Comparison of ENCODE assay signal across 11 cellular contexts in genomic region chr6:44217332-44218143, GRCh38. TPM values are rescaled to one million over a fixed set of nuclear protein-coding genes. Genes with fewer than 3 reads are reported as not detected.
DNase-seq lines count a peak whose midpoint lies in the region; ATAC-seq, FAIRE-seq and TF ChIP-seq lines count a peak whose summit lies in the region.
"Had no signal": no experiment of that assay in that cellular context is flagged by ENCODE, and none has a peak within 500 bp of the region (broad histone marks: within the 10 kb centered on the region; RNA-seq: fewer than 3 reads in every experiment).

No MANE protein-coding gene starts in this region.

- in situ Hi-C loops in HepG2 (cut with HindIII; ENCODE audit: extremely low pct_ligation_motif_present, low pct_unique_long_range_greater_than_20kb) = no loop called here

- no peak overlapping the region for H3K4me3 Mint-ChIP-seq in T-cell
- H3K4me3 Mint-ChIP-seq in endothelial cell (ENCODE audit: unreplicated experiment) = no peak overlapping the region
- H3K4me3 Mint-ChIP-seq in activated CD4-positive, alpha-beta T cell treated with anti-CD3 and anti-CD28 coated beads for 36 hours = no peak overlapping the region
- H3K4me3 Mint-ChIP-seq: activated T-cell treated with anti-CD3 and anti-CD28 coated beads, Interleukin-2, amount 50 U/mL, for 4 hours had no signal

- H3K27ac Mint-ChIP-seq in T-cell (no peak overlapping the region), endothelial cell (ENCODE audit: unreplicated experiment) (no peak overlapping the region)
- H3K27ac Mint-ChIP-seq in activated CD4-positive, alpha-beta T cell treated with anti-CD3 and anti-CD28 coated beads for 36 hours = no peak overlapping the region

- H3K4me1 ChIP-seq in breast epithelium (peaks cover 10 to 17% of the 10 kb centered on the region in 2 donors), HepG2 (ENCODE audit: insufficient read depth, low read length) (peaks cover 70% of the 10 kb centered on the region), tibial nerve (peaks cover 0 to 56% (median 18%) of the 10 kb centered on the region in 4 donors)

- no peak for TF ChIP-seq POLR2A in breast epithelium (IDR thresholded peaks at IDR 0.05)
- TF ChIP-seq POLR2A in HepG2 (IDR thresholded peaks at IDR 0.05; ENCODE audit: insufficient read depth in 1 of 2, low read depth in 2 of 2, low read length in 2 of 2) = no peak
- no peak for TF ChIP-seq POLR2A in tibial nerve (IDR thresholded peaks at IDR 0.05)

- no peaks in the 10 kb centered on the region for H4K20me1 ChIP-seq in HepG2 (ENCODE audit: insufficient read depth, low read length)

- peak; percentile 39 for FAIRE-seq in HepG2 (lab: Jason Lieb, UNC)
- FAIRE-seq: frontal cortex, RCC 7860 had no signal

- H3K9me3 ChIP-seq in breast epithelium (no peaks in the 10 kb centered on the region), HepG2 (ENCODE audit: low read length) (no peaks in the 10 kb centered on the region), tibial nerve (no peaks in the 10 kb centered on the region)

- H3K9me3 Mint-ChIP-seq in T-cell (no peaks in the 10 kb centered on the region), endothelial cell (ENCODE audit: unreplicated experiment) (no peaks in the 10 kb centered on the region)
- no peaks in the 10 kb centered on the region for H3K9me3 Mint-ChIP-seq in activated CD4-positive, alpha-beta T cell treated with anti-CD3 and anti-CD28 coated beads for 36 hours (ENCODE audit: low read depth)
- H3K9me3 Mint-ChIP-seq: activated T-cell treated with anti-CD3 and anti-CD28 coated beads, Interleukin-2, amount 50 U/mL, for 4 hours had no signal

- H3K27me3 Mint-ChIP-seq in T-cell (peaks cover 0 to 17% of the 10 kb centered on the region in 2 donors), endothelial cell (ENCODE audit: unreplicated experiment) (peaks cover 4% of the 10 kb centered on the region)
- peaks cover 3% of the 10 kb centered on the region for H3K27me3 Mint-ChIP-seq in activated CD4-positive, alpha-beta T cell treated with anti-CD3 and anti-CD28 coated beads for 36 hours

- no TSS peak for BruUV-seq in HepG2 (replicated peaks; lab: Mats Ljungman, UMichigan)

- peak overlapping the region; percentile 82 for H3K4me2 ChIP-seq in HepG2 (ENCODE audit: low read depth, low read length)

- TF ChIP-seq RAD21 in Ishikawa (IDR thresholded peaks at IDR 0.05; ENCODE audit: low read depth) (peak; percentile 2; the same call in 1 of the 2 replicates), HepG2 (CRISPR knock-in tag; IDR thresholded peaks at IDR 0.05) (no peak)

- H2AFZ ChIP-seq in HepG2 (ENCODE audit: low read length) = no peak overlapping the region

- TF ChIP-seq EP300 in Ishikawa (IDR thresholded peaks at IDR 0.05; ENCODE audit: borderline replicate concordance) = peak; percentile 91
- TF ChIP-seq EP300 in HepG2 (IDR thresholded peaks at IDR 0.05; ENCODE audit: low read depth in 2 of 2, low read length in 2 of 2) = no peak
- TF ChIP-seq EP300 in HepG2 (CRISPR knock-in tag; IDR thresholded peaks at IDR 0.05; ENCODE audit: borderline replicate concordance) = 0 out of 2 replicates have a peak, but pooled peaks have one; percentile 41
- TF ChIP-seq EP300 in tibial nerve (IDR thresholded peaks at IDR 0.05) = no peak

- intact Hi-C loops in breast epithelium (cut with DNase I; ENCODE audit: low total_unique reads) = no loop called here
- intact Hi-C loops in HepG2 (cut with micrococcal nuclease; ENCODE audit: unreplicated experiment) = loop anchor here (2.0 kb wide), 1 partner anchor 13 kb away; no protein-coding TSS in a partner anchor
- intact Hi-C loops in activated CD4-positive, alpha-beta T cell treated with anti-CD3 and anti-CD28 coated beads for 36 hours (cut with DNase I, micrococcal nuclease) = no loop called here

- POLR2A ChIA-PET in HepG2 (lab: Yijun Ruan, JAX) = interaction anchor here (1.0 kb wide), 1 partner anchor 25 kb away, joined by 5 read pairs; no protein-coding TSS in a partner anchor
- POLR2A ChIA-PET in T-cell (lab: Charles Lee) = no interaction called here
- POLR2A ChIA-PET in activated CD4-positive, alpha-beta T cell treated with anti-CD3 and anti-CD28 coated beads for 36 hours (lab: Charles Lee) = no interaction called here

- DNase-seq in breast epithelium (ENCODE audit: low spot score in 2 of 2) (peak in 1 of 2 donors; percentile 55), HepG2 (ENCODE audit: low spot score) (no peak), tibial nerve (ENCODE audit: low spot score in 2 of 2) (no peak), T-cell (no peak), endothelial cell (ENCODE audit: low spot score) (no peak)
- DNase-seq in activated CD4-positive, alpha-beta T cell treated with anti-CD3 and anti-CD28 coated beads for 36 hours = no peak
- DNase-seq: activated T-cell treated with anti-CD3 and anti-CD28 coated beads, Interleukin-2, amount 50 U/mL, for 4 hours; stimulated activated CD4-positive, alpha-beta T cell treated with anti-CD3 and anti-CD28 coated beads, Interleukin-2, amount 100 ng/mL, for 48 hours had no signal

- CTCF ChIA-PET in HepG2 (lab: Yijun Ruan, JAX; ENCODE audit: low intra/inter-chr PET ratio, low total read pairs) (no interaction called here), T-cell (lab: Charles Lee) (no interaction called here)
- CTCF ChIA-PET in activated CD4-positive, alpha-beta T cell treated with anti-CD3 and anti-CD28 coated beads for 36 hours (lab: Charles Lee) = no interaction called here

- H3K27ac ChIP-seq in breast epithelium (peak overlapping the region; percentile 98 to 99), HepG2 (ENCODE audit: extremely low read length, insufficient read depth, low read length) (no peak overlapping the region), tibial nerve (peak overlapping the region in 3 of 4 donors; percentile 62 to 90 (median 88))

- H3K9ac ChIP-seq in HepG2 (ENCODE audit: insufficient read depth, low read depth, low read length) = peak overlapping the region; percentile 14; the same call in 1 of the 2 replicates

- H3K4me3 ChIP-seq in breast epithelium (no peak overlapping the region), HepG2 (replicated peaks in 1 of 3; ENCODE audit: insufficient read depth in 1 of 3, low read depth in 2 of 3, low read length in 3 of 3) (peak overlapping the region in 1 of 3 experiments; percentile 53; a peak in 2 of 6 replicates), tibial nerve (no peak overlapping the region)

- no peaks in the 10 kb centered on the region for H3K79me2 ChIP-seq in HepG2 (ENCODE audit: insufficient read depth, low read length)

- TF ChIP-seq CTCF in breast epithelium (IDR thresholded peaks at IDR 0.05) (no peak), HepG2 (CRISPR knock-in tag; IDR thresholded peaks at IDR 0.05) (peak; percentile 12; the same call in 1 of the 2 replicates), tibial nerve (IDR thresholded peaks at IDR 0.05) (no peak), endothelial cell (IDR thresholded peaks at IDR 0.05; ENCODE audit: unreplicated experiment) (no peak)

- ATAC-seq in HepG2 = peak; percentile 37
- ATAC-seq in T-cell (replicated peaks in 1 of 4) = no peak
- ATAC-seq in activated CD4-positive, alpha-beta T cell treated with anti-CD3 and anti-CD28 coated beads for 36 hours = no peak
- ATAC-seq: activated T-cell treated with anti-CD3 and anti-CD28 coated beads, Interleukin-2, amount 50 U/mL, for 4 hours had no signal

- no peaks in the 10 kb centered on the region for H3K36me3 Mint-ChIP-seq in T-cell
- H3K36me3 Mint-ChIP-seq in endothelial cell (ENCODE audit: low read depth, unreplicated experiment) = no peaks in the 10 kb centered on the region
- H3K36me3 Mint-ChIP-seq in activated CD4-positive, alpha-beta T cell treated with anti-CD3 and anti-CD28 coated beads for 36 hours (ENCODE audit: low read depth) = no peaks in the 10 kb centered on the region

- H3K36me3 ChIP-seq in breast epithelium = no peaks in the 10 kb centered on the region
- no peaks in the 10 kb centered on the region for H3K36me3 ChIP-seq in HepG2 (replicated peaks in 1 of 2; ENCODE audit: control insufficient read depth in 1 of 2, insufficient read depth in 2 of 2, low read length in 2 of 2)
- H3K36me3 ChIP-seq in tibial nerve = no peaks in the 10 kb centered on the region

- H3K4me1 Mint-ChIP-seq in T-cell (peaks cover 6 to 27% (median 14%) of the 10 kb centered on the region in 3 donors), endothelial cell (ENCODE audit: unreplicated experiment) (peaks cover 36% of the 10 kb centered on the region)
- H3K4me1 Mint-ChIP-seq in activated CD4-positive, alpha-beta T cell treated with anti-CD3 and anti-CD28 coated beads for 36 hours = peaks cover 27% of the 10 kb centered on the region

- WGBS in HepG2 (ENCODE audit: low lambda C conversion rate) = 14% methylated on average over 8 of the region's 16 CpGs
- 55 to 77% methylated on average over 16 of the region's 16 CpGs for WGBS in tibial nerve, 2 donors

- H3K27me3 ChIP-seq in breast epithelium (no peaks in the 10 kb centered on the region), HepG2 (ENCODE audit: control insufficient read depth in 1 of 2, insufficient read depth in 2 of 2, low read length in 2 of 2) (peaks cover 0 to 25% of the 10 kb centered on the region in 2 experiments; a peak in 4 of 5 replicates), tibial nerve (no peaks in the 10 kb centered on the region)

RNA-seq across cellular contexts. Expression of gene MYMX, which starts 0.8 kb away (rescaled TPM):
- 1 to 10 TPM in 2 of 3 donors, under 1 TPM in 1; 0.88 to 3.4 (median 2.9) TPM for total RNA-seq in breast epithelium
- not detected in 2 replicates for total RNA-seq in HepG2 (2016; rRNA removed; fragmentation: Illumina TruSeq; extraction: Trizol)
- not detected in 2 replicates for total RNA-seq in HepG2 (2016; cell fraction: cytosol; rRNA removed; fragmentation: Illumina TruSeq; extraction: Trizol; ENCODE audit: low read depth)
- total RNA-seq in HepG2 (2016; cell fraction: insoluble cytoplasmic fraction; rRNA removed; fragmentation: Illumina TruSeq; extraction: Trizol) = not detected in 2 replicates
- not detected in 2 replicates for total RNA-seq in HepG2 (2016; cell fraction: membrane; rRNA removed; fragmentation: Illumina TruSeq; extraction: Trizol)
- not detected in 2 replicates for total RNA-seq in HepG2 (2016; cell fraction: nucleus; rRNA removed; fragmentation: Illumina TruSeq; extraction: Trizol)
- polyA plus RNA-seq in HepG2 (2011; rRNA removed) = 0.14 TPM in 1 of 2 replicates, not detected in the other
- 0.09 TPM in 1 of 2 replicates, not detected in the other for polyA plus RNA-seq in HepG2 (2011; cell fraction: cytosol; rRNA removed)
- polyA plus RNA-seq in HepG2 (2011; cell fraction: nucleus; rRNA removed) = 0.24 TPM in 1 of 2 replicates, not detected in the other
- not detected in 2 replicates for polyA plus RNA-seq in HepG2 (2012)
- not detected in 2 replicates for polyA plus RNA-seq in HepG2 (2016; cell fraction: cytosol; fragmentation: Illumina TruSeq; extraction: Trizol; ENCODE audit: low read depth)
- not detected in 2 replicates for polyA plus RNA-seq in HepG2 (2016; cell fraction: insoluble cytoplasmic fraction; fragmentation: Illumina TruSeq; extraction: Trizol; ENCODE audit: low read depth)
- polyA plus RNA-seq in HepG2 (2016; cell fraction: membrane; fragmentation: Illumina TruSeq; extraction: Trizol; ENCODE audit: low read depth) = not detected in 2 replicates
- polyA plus RNA-seq in HepG2 (2016; cell fraction: nucleus; fragmentation: Illumina TruSeq; extraction: Trizol; ENCODE audit: insufficient read depth, low read depth) = not detected in 2 replicates
- polyA minus RNA-seq in HepG2 (2011; rRNA and poly(A)+ RNA removed; ENCODE audit: low replicate concordance) = not detected in 2 replicates
- polyA minus RNA-seq in HepG2 (2011; cell fraction: cytosol; rRNA and poly(A)+ RNA removed) = not detected in 2 replicates
- polyA minus RNA-seq in HepG2 (2011; cell fraction: nucleus; rRNA and poly(A)+ RNA removed) = not detected in 2 replicates
- total RNA-seq in tibial nerve = not detected
- not detected for total RNA-seq in T-cell
- total RNA-seq in endothelial cell (ENCODE audit: unreplicated experiment) = 11.2 TPM
- not detected for total RNA-seq in activated CD4-positive, alpha-beta T cell treated with anti-CD3 and anti-CD28 coated beads for 36 hours
- total RNA-seq: activated T-cell treated with anti-CD3 and anti-CD28 coated beads, Interleukin-2, amount 50 U/mL, for 4 hours; frontal cortex had no signal

RNA-seq across cellular contexts. Expression of gene SLC29A1, which starts 5.9 kb away (rescaled TPM):
- total RNA-seq in breast epithelium = 100 to 1,000 TPM; 106 to 140 (median 110) TPM
- total RNA-seq in HepG2 (2016; rRNA removed; fragmentation: Illumina TruSeq; extraction: Trizol) = 23.1 and 43.2 TPM in 2 replicates
- 19.7 and 24.6 TPM in 2 replicates for total RNA-seq in HepG2 (2016; cell fraction: cytosol; rRNA removed; fragmentation: Illumina TruSeq; extraction: Trizol; ENCODE audit: low read depth)
- 22.9 and 41.9 TPM in 2 replicates for total RNA-seq in HepG2 (2016; cell fraction: insoluble cytoplasmic fraction; rRNA removed; fragmentation: Illumina TruSeq; extraction: Trizol)
- total RNA-seq in HepG2 (2016; cell fraction: membrane; rRNA removed; fragmentation: Illumina TruSeq; extraction: Trizol) = 37.5 and 40.9 TPM in 2 replicates
- 42.6 and 53.1 TPM in 2 replicates for total RNA-seq in HepG2 (2016; cell fraction: nucleus; rRNA removed; fragmentation: Illumina TruSeq; extraction: Trizol)
- polyA plus RNA-seq in HepG2 (2011; rRNA removed) = 95.5 and 106 TPM in 2 replicates
- polyA plus RNA-seq in HepG2 (2011; cell fraction: cytosol; rRNA removed) = 92.8 and 113 TPM in 2 replicates
- 132 and 138 TPM in 2 replicates for polyA plus RNA-seq in HepG2 (2011; cell fraction: nucleus; rRNA removed)
- 38.8 and 43.9 TPM in 2 replicates for polyA plus RNA-seq in HepG2 (2012)
- polyA plus RNA-seq in HepG2 (2016; cell fraction: cytosol; fragmentation: Illumina TruSeq; extraction: Trizol; ENCODE audit: low read depth) = 32.1 and 36.6 TPM in 2 replicates
- polyA plus RNA-seq in HepG2 (2016; cell fraction: insoluble cytoplasmic fraction; fragmentation: Illumina TruSeq; extraction: Trizol; ENCODE audit: low read depth) = 35.2 and 35.6 TPM in 2 replicates
- 48.6 and 49.6 TPM in 2 replicates for polyA plus RNA-seq in HepG2 (2016; cell fraction: membrane; fragmentation: Illumina TruSeq; extraction: Trizol; ENCODE audit: low read depth)
- 82.7 and 90.9 TPM in 2 replicates for polyA plus RNA-seq in HepG2 (2016; cell fraction: nucleus; fragmentation: Illumina TruSeq; extraction: Trizol; ENCODE audit: insufficient read depth, low read depth)
- 236 and 248 TPM in 2 replicates for polyA minus RNA-seq in HepG2 (2011; rRNA and poly(A)+ RNA removed; ENCODE audit: low replicate concordance)
- polyA minus RNA-seq in HepG2 (2011; cell fraction: cytosol; rRNA and poly(A)+ RNA removed) = 35.4 and 40.0 TPM in 2 replicates
- polyA minus RNA-seq in HepG2 (2011; cell fraction: nucleus; rRNA and poly(A)+ RNA removed) = 37.0 and 39.3 TPM in 2 replicates
- 10 to 100 TPM; 51.4 to 83.1 (median 63.8) TPM for total RNA-seq in tibial nerve
- 1 to 10 TPM; 1.3 to 8.0 (median 3.4) TPM for total RNA-seq in T-cell
- total RNA-seq in endothelial cell (ENCODE audit: unreplicated experiment) = 142 TPM
- total RNA-seq in activated CD4-positive, alpha-beta T cell treated with anti-CD3 and anti-CD28 coated beads for 36 hours = 10 to 100 TPM; 59.8 to 98.3 TPM

RNA-seq across cellular contexts. Expression of gene HSP90AB1, which starts 29.4 kb away (rescaled TPM):
- total RNA-seq in breast epithelium = 100 to 1,000 TPM; 643 to 810 (median 662) TPM
- 1,472 and 2,212 TPM in 2 replicates for total RNA-seq in HepG2 (2016; rRNA removed; fragmentation: Illumina TruSeq; extraction: Trizol)
- 123 and 155 TPM in 2 replicates for total RNA-seq in HepG2 (2016; cell fraction: cytosol; rRNA removed; fragmentation: Illumina TruSeq; extraction: Trizol; ENCODE audit: low read depth)
- total RNA-seq in HepG2 (2016; cell fraction: insoluble cytoplasmic fraction; rRNA removed; fragmentation: Illumina TruSeq; extraction: Trizol) = 1,508 and 1,964 TPM in 2 replicates
- 383 and 490 TPM in 2 replicates for total RNA-seq in HepG2 (2016; cell fraction: membrane; rRNA removed; fragmentation: Illumina TruSeq; extraction: Trizol)
- total RNA-seq in HepG2 (2016; cell fraction: nucleus; rRNA removed; fragmentation: Illumina TruSeq; extraction: Trizol) = 1,014 and 1,081 TPM in 2 replicates
- polyA plus RNA-seq in HepG2 (2011; rRNA removed) = 1,076 and 1,325 TPM in 2 replicates
- polyA plus RNA-seq in HepG2 (2011; cell fraction: cytosol; rRNA removed) = 1,072 and 1,224 TPM in 2 replicates
- polyA plus RNA-seq in HepG2 (2011; cell fraction: nucleus; rRNA removed) = 279 and 406 TPM in 2 replicates
- polyA plus RNA-seq in HepG2 (2012) = 1,683 and 1,883 TPM in 2 replicates
- polyA plus RNA-seq in HepG2 (2016; cell fraction: cytosol; fragmentation: Illumina TruSeq; extraction: Trizol; ENCODE audit: low read depth) = 155 and 188 TPM in 2 replicates
- 2,023 and 2,380 TPM in 2 replicates for polyA plus RNA-seq in HepG2 (2016; cell fraction: insoluble cytoplasmic fraction; fragmentation: Illumina TruSeq; extraction: Trizol; ENCODE audit: low read depth)
- 336 and 456 TPM in 2 replicates for polyA plus RNA-seq in HepG2 (2016; cell fraction: membrane; fragmentation: Illumina TruSeq; extraction: Trizol; ENCODE audit: low read depth)
- polyA plus RNA-seq in HepG2 (2016; cell fraction: nucleus; fragmentation: Illumina TruSeq; extraction: Trizol; ENCODE audit: insufficient read depth, low read depth) = 1,245 and 1,272 TPM in 2 replicates
- 1,001 and 1,123 TPM in 2 replicates for polyA minus RNA-seq in HepG2 (2011; rRNA and poly(A)+ RNA removed; ENCODE audit: low replicate concordance)
- 1,091 and 1,101 TPM in 2 replicates for polyA minus RNA-seq in HepG2 (2011; cell fraction: cytosol; rRNA and poly(A)+ RNA removed)
- polyA minus RNA-seq in HepG2 (2011; cell fraction: nucleus; rRNA and poly(A)+ RNA removed) = 271 and 440 TPM in 2 replicates
- 100 to 1,000 TPM; 485 to 580 (median 543) TPM for total RNA-seq in tibial nerve
- total RNA-seq in T-cell = 100 to 1,000 TPM; 394 to 454 (median 404) TPM
- total RNA-seq in endothelial cell (ENCODE audit: unreplicated experiment) = 962 TPM
- 1,000 to 10,000 TPM; 2,120 to 2,263 TPM for total RNA-seq in activated CD4-positive, alpha-beta T cell treated with anti-CD3 and anti-CD28 coated beads for 36 hours

RNA-seq across cellular contexts. Expression of gene SLC35B2, which starts 39.8 kb away (rescaled TPM):
- total RNA-seq in breast epithelium (10 to 100 TPM; 32.8 to 50.5 (median 38.1) TPM), HepG2 (2016; rRNA removed; fragmentation: Illumina TruSeq; extraction: Trizol) (34.9 and 61.1 TPM in 2 replicates), tibial nerve (10 to 100 TPM; 28.0 to 34.1 (median 33.1) TPM), T-cell (10 to 100 TPM; 14.6 to 21.8 (median 20.3) TPM), endothelial cell (ENCODE audit: unreplicated experiment) (31.8 TPM)
- 21.2 and 24.1 TPM in 2 replicates for total RNA-seq in HepG2 (2016; cell fraction: cytosol; rRNA removed; fragmentation: Illumina TruSeq; extraction: Trizol; ENCODE audit: low read depth)
- total RNA-seq in HepG2 (2016; cell fraction: insoluble cytoplasmic fraction; rRNA removed; fragmentation: Illumina TruSeq; extraction: Trizol) = 35.1 and 62.8 TPM in 2 replicates
- 44.9 and 53.8 TPM in 2 replicates for total RNA-seq in HepG2 (2016; cell fraction: membrane; rRNA removed; fragmentation: Illumina TruSeq; extraction: Trizol)
- total RNA-seq in HepG2 (2016; cell fraction: nucleus; rRNA removed; fragmentation: Illumina TruSeq; extraction: Trizol) = 56.1 and 63.9 TPM in 2 replicates
- 148 and 168 TPM in 2 replicates for polyA plus RNA-seq in HepG2 (2011; rRNA removed)
- 139 and 176 TPM in 2 replicates for polyA plus RNA-seq in HepG2 (2011; cell fraction: cytosol; rRNA removed)
- polyA plus RNA-seq in HepG2 (2011; cell fraction: nucleus; rRNA removed) = 99.4 and 112 TPM in 2 replicates
- 54.8 and 61.1 TPM in 2 replicates for polyA plus RNA-seq in HepG2 (2012)
- 26.8 and 34.1 TPM in 2 replicates for polyA plus RNA-seq in HepG2 (2016; cell fraction: cytosol; fragmentation: Illumina TruSeq; extraction: Trizol; ENCODE audit: low read depth)
- polyA plus RNA-seq in HepG2 (2016; cell fraction: insoluble cytoplasmic fraction; fragmentation: Illumina TruSeq; extraction: Trizol; ENCODE audit: low read depth) = 41.4 and 43.9 TPM in 2 replicates
- polyA plus RNA-seq in HepG2 (2016; cell fraction: membrane; fragmentation: Illumina TruSeq; extraction: Trizol; ENCODE audit: low read depth) = 45.2 and 53.5 TPM in 2 replicates
- 95.9 and 97.5 TPM in 2 replicates for polyA plus RNA-seq in HepG2 (2016; cell fraction: nucleus; fragmentation: Illumina TruSeq; extraction: Trizol; ENCODE audit: insufficient read depth, low read depth)
- 148 and 221 TPM in 2 replicates for polyA minus RNA-seq in HepG2 (2011; rRNA and poly(A)+ RNA removed; ENCODE audit: low replicate concordance)
- polyA minus RNA-seq in HepG2 (2011; cell fraction: cytosol; rRNA and poly(A)+ RNA removed) = 47.0 and 47.4 TPM in 2 replicates
- polyA minus RNA-seq in HepG2 (2011; cell fraction: nucleus; rRNA and poly(A)+ RNA removed) = 26.1 and 26.9 TPM in 2 replicates
- 10 to 100 TPM; 14.1 TPM for total RNA-seq in activated CD4-positive, alpha-beta T cell treated with anti-CD3 and anti-CD28 coated beads for 36 hours

RNA-seq across cellular contexts. Expression of gene NFKBIE, which starts 47.8 kb away (rescaled TPM):
- 10 to 100 TPM in 2 of 3 donors, 1 to 10 TPM in 1; 4.0 to 25.9 (median 14.4) TPM for total RNA-seq in breast epithelium
- 14.5 and 15.0 TPM in 2 replicates for total RNA-seq in HepG2 (2016; rRNA removed; fragmentation: Illumina TruSeq; extraction: Trizol)
- 5.3 and 5.4 TPM in 2 replicates for total RNA-seq in HepG2 (2016; cell fraction: cytosol; rRNA removed; fragmentation: Illumina TruSeq; extraction: Trizol; ENCODE audit: low read depth)
- 15.7 and 16.3 TPM in 2 replicates for total RNA-seq in HepG2 (2016; cell fraction: insoluble cytoplasmic fraction; rRNA removed; fragmentation: Illumina TruSeq; extraction: Trizol)
- 10.7 and 10.8 TPM in 2 replicates for total RNA-seq in HepG2 (2016; cell fraction: membrane; rRNA removed; fragmentation: Illumina TruSeq; extraction: Trizol)
- total RNA-seq in HepG2 (2016; cell fraction: nucleus; rRNA removed; fragmentation: Illumina TruSeq; extraction: Trizol) = 8.5 and 11.8 TPM in 2 replicates
- polyA plus RNA-seq in HepG2 (2011; rRNA removed) = 6.7 and 8.5 TPM in 2 replicates
- polyA plus RNA-seq in HepG2 (2011; cell fraction: cytosol; rRNA removed) = 7.7 and 9.3 TPM in 2 replicates
- polyA plus RNA-seq in HepG2 (2011; cell fraction: nucleus; rRNA removed) = 11.7 and 15.6 TPM in 2 replicates
- 7.1 TPM in 2 replicates for polyA plus RNA-seq in HepG2 (2012)
- 3.3 and 4.0 TPM in 2 replicates for polyA plus RNA-seq in HepG2 (2016; cell fraction: cytosol; fragmentation: Illumina TruSeq; extraction: Trizol; ENCODE audit: low read depth)
- 14.6 and 14.8 TPM in 2 replicates for polyA plus RNA-seq in HepG2 (2016; cell fraction: insoluble cytoplasmic fraction; fragmentation: Illumina TruSeq; extraction: Trizol; ENCODE audit: low read depth)
- 5.7 and 7.3 TPM in 2 replicates for polyA plus RNA-seq in HepG2 (2016; cell fraction: membrane; fragmentation: Illumina TruSeq; extraction: Trizol; ENCODE audit: low read depth)
- polyA plus RNA-seq in HepG2 (2016; cell fraction: nucleus; fragmentation: Illumina TruSeq; extraction: Trizol; ENCODE audit: insufficient read depth, low read depth) = 14.2 and 16.3 TPM in 2 replicates
- 3.3 and 10.9 TPM in 2 replicates for polyA minus RNA-seq in HepG2 (2011; rRNA and poly(A)+ RNA removed; ENCODE audit: low replicate concordance)
- 4.6 and 6.2 TPM in 2 replicates for polyA minus RNA-seq in HepG2 (2011; cell fraction: cytosol; rRNA and poly(A)+ RNA removed)
- polyA minus RNA-seq in HepG2 (2011; cell fraction: nucleus; rRNA and poly(A)+ RNA removed) = 4.5 and 8.3 TPM in 2 replicates
- total RNA-seq in tibial nerve = 10 to 100 TPM; 12.7 to 20.7 (median 16.0) TPM
- 10 to 100 TPM in 4 of 5 donors, 1 to 10 TPM in 1; 9.9 to 35.0 (median 13.6) TPM for total RNA-seq in T-cell
- 16.7 TPM for total RNA-seq in endothelial cell (ENCODE audit: unreplicated experiment)
- 10 to 100 TPM; 17.2 to 19.9 TPM for total RNA-seq in activated CD4-positive, alpha-beta T cell treated with anti-CD3 and anti-CD28 coated beads for 36 hours
